Comparison of ENCODE assay signal across 14 cellular contexts in the genomic region with DNA sequence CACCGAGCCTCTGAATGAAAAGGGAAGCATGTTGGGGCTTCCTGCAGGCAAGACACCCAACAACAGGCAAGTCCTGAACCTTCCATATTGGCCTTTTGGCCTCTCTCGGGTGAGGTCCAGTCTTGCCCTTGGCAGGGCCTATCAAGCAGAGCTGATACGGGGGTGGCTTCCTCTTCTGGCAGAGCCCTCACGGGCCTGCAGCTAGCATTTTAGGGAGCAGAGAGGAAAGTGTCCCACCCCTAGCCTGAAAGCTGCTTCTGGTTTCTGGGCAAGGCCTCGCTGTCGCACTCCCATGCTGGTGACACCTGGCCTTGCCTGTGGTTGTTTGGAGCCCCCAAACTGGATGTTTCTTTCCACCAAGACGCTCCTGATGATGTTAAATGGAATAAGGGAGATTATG. TPM values are rescaled to one million over a fixed set of nuclear protein-coding genes. Genes with fewer than 3 reads are reported as not detected.
A peak's percentile ranks its signal among the peaks of the same experiment; 100 is the strongest.
DNase-seq lines count a peak whose midpoint lies in the region; ATAC-seq, FAIRE-seq and TF ChIP-seq lines count a peak whose summit lies in the region.
"Had no signal": no experiment of that assay in that cellular context is flagged by ENCODE, and none has a peak within 500 bp of the region (broad histone marks: within the 10 kb centered on the region; RNA-seq: fewer than 3 reads in every experiment).

No MANE protein-coding gene starts in this region.

- H3K27me3 ChIP-seq in GM06990 (replicated peaks; ENCODE audit: control insufficient read depth, insufficient read depth, low read length) (no peaks in the 10 kb centered on the region), GM12878 (replicated peaks in 1 of 2; ENCODE audit: control insufficient read depth in 2 of 2, insufficient read depth in 2 of 2, low read length in 1 of 2) (no peaks in the 10 kb centered on the region), ascending aorta (no peaks in the 10 kb centered on the region), Caco-2 (replicated peaks; ENCODE audit: control insufficient read depth, insufficient read depth, low read length) (no peaks in the 10 kb centered on the region), gastrocnemius medialis (no peaks in the 10 kb centered on the region)
- H3K27me3 ChIP-seq: pancreas had no signal

- H3K9me3 Mint-ChIP-seq in Caco-2 (ENCODE audit: unreplicated experiment): no peaks in the 10 kb centered on the region
- H3K9me3 Mint-ChIP-seq: activated naive CD8-positive, alpha-beta T cell treated with anti-CD3 and anti-CD28 coated beads, Interleukin-2, amount 50 U/mL, for 24 hours; stimulated activated naive CD8-positive, alpha-beta T cell treated with anti-CD3 and anti-CD28 coated beads, Interleukin-15, amount 100 ng/mL, for 72 hours had no signal

- no peak for TF ChIP-seq EP300 in GM12878 (IDR thresholded peaks at IDR 0.05; ENCODE audit: borderline replicate concordance in 1 of 2, control insufficient read depth in 1 of 2, low read depth in 2 of 2, low read length in 2 of 2)

- H3K4me3 ChIP-seq in GM06990 (replicated peaks; ENCODE audit: low read depth, low read length) (no peak overlapping the region), GM12878 (peak overlapping the region; percentile 62), ascending aorta (no peak overlapping the region), Caco-2 (ENCODE audit: low read depth, low read length) (no peak overlapping the region), gastrocnemius medialis (no peak overlapping the region)
- H3K4me3 ChIP-seq: pancreas had no signal

- H3K27ac ChIP-seq in GM12878 (ENCODE audit: control insufficient read depth, insufficient read depth) (peak overlapping the region; percentile 96), ascending aorta (no peak overlapping the region), gastrocnemius medialis (no peak overlapping the region)

- H3K9me3 ChIP-seq in GM12878 (replicated peaks; ENCODE audit: control insufficient read depth, insufficient read depth, low read length): no peaks in the 10 kb centered on the region; the same call in 2 of the 3 replicates
- no peaks in the 10 kb centered on the region for H3K9me3 ChIP-seq in ascending aorta
- H3K9me3 ChIP-seq in Caco-2: no peaks in the 10 kb centered on the region
- H3K9me3 ChIP-seq in gastrocnemius medialis: no peaks in the 10 kb centered on the region
- H3K9me3 ChIP-seq: pancreas had no signal

- H3K36me3 ChIP-seq in GM06990 (ENCODE audit: control insufficient read depth, insufficient read depth, low read length) (no peaks in the 10 kb centered on the region; the same call in none of the 2 replicates), GM12878 (ENCODE audit: control insufficient read depth in 2 of 2, insufficient read depth in 2 of 2, low read length in 1 of 2) (no peaks in the 10 kb centered on the region), ascending aorta (no peaks in the 10 kb centered on the region), Caco-2 (ENCODE audit: control insufficient read depth, insufficient read depth, low read length) (no peaks in the 10 kb centered on the region), gastrocnemius medialis (no peaks in the 10 kb centered on the region)
- H3K36me3 ChIP-seq: pancreas had no signal

- SMC1A ChIA-PET in GM12878 (lab: Charles Lee; ENCODE audit: uncharacterized antibody, unreplicated experiment): interaction anchor here (0.9 to 8.8 kb wide), 12 partner anchors 9 to 117 kb away, joined by 3 to 91 read pairs (median 6); a partner anchor contains a TSS

- intact Hi-C loops in GM12878 (cut with micrococcal nuclease; ENCODE audit: unreplicated experiment): loop anchor here (1.0 kb wide), 1 partner anchor 37 kb away; no protein-coding TSS in a partner anchor
- intact Hi-C loops in ascending aorta (cut with DNase I): no loop called here
- intact Hi-C loops in Caco-2 (cut with micrococcal nuclease; ENCODE audit: unreplicated experiment): no loop called here
- intact Hi-C loops in gastrocnemius medialis (cut with DNase I; ENCODE audit: low total_unique reads): no loop called here

- peaks cover 13% of the 10 kb centered on the region for H3K4me1 Mint-ChIP-seq in Caco-2 (ENCODE audit: low read depth, unreplicated experiment)

- DNase-seq in GM06990 (ENCODE audit: extremely low read depth, insufficient read length) (peak; percentile 68), GM12878 (ENCODE audit: low read depth, low spot score) (no peak), ascending aorta (ENCODE audit: low spot score in 2 of 2) (no peak), Caco-2 (no peak), gastrocnemius medialis (no peak), NCI-H2171 treated with DMSO at 0.1 percent for 48 hours (lab: John Stamatoyannopoulos, UW) (no peak)
- DNase-seq: activated naive CD8-positive, alpha-beta T cell treated with anti-CD3 and anti-CD28 coated beads, Interleukin-2, amount 50 U/mL, for 24 hours; NCI-H1694; stimulated activated CD4-positive, alpha-beta T cell treated with anti-CD3 and anti-CD28 coated beads, Interleukin-1b, Interleukin-23, amount 100 ng/mL, for 48 hours; stimulated activated naive CD8-positive, alpha-beta T cell treated with anti-CD3 and anti-CD28 coated beads, Interleukin-15, amount 100 ng/mL, for 72 hours; T-helper 9 cell had no signal

- H3K9ac ChIP-seq in GM12878 (ENCODE audit: control insufficient read depth, insufficient read depth, low read length): peak overlapping the region; percentile 81

- H3K4me1 ChIP-seq in GM12878 (ENCODE audit: control insufficient read depth, insufficient read depth, low read length) (peaks cover 49% of the 10 kb centered on the region), ascending aorta (no peaks in the 10 kb centered on the region), Caco-2 (peaks cover 6% of the 10 kb centered on the region; the same call in 1 of the 2 replicates), gastrocnemius medialis (no peaks in the 10 kb centered on the region)
- H3K4me1 ChIP-seq: pancreas had no signal

- FAIRE-seq in GM12878 (lab: Jason Lieb, UNC): no peak
- FAIRE-seq: pancreas had no signal

- RAD21 ChIA-PET in GM12878 (lab: Charles Lee; ENCODE audit: unreplicated experiment): interaction anchor here (0.9 to 6.5 kb wide), 10 partner anchors 8 to 69 kb away, joined by 3 to 75 read pairs (median 17); a partner anchor contains a TSS

- CTCF ChIA-PET in GM12878 (lab: Yijun Ruan, JAX) (interaction anchor here (1.2 to 8.9 kb wide), 9 partner anchors 9 to 207 kb away, joined by 3 to 127 read pairs (median 22); a partner anchor contains a TSS), Caco-2 (lab: Charles Lee) (no interaction called here)

- no peaks in the 10 kb centered on the region for H3K27me3 Mint-ChIP-seq in Caco-2 (ENCODE audit: insufficient read depth, unreplicated experiment)

- H3K4me2 ChIP-seq in GM12878 (ENCODE audit: control insufficient read depth, insufficient read depth): peak overlapping the region; percentile 85

- no peak for TF ChIP-seq RAD21 in GM12878 (IDR thresholded peaks at IDR 0.05; ENCODE audit: insufficient read depth, low read depth, low read length)

- H3K36me3 Mint-ChIP-seq in Caco-2 (ENCODE audit: insufficient read depth, unreplicated experiment): no peaks in the 10 kb centered on the region

- BruUV-seq in GM12878 (replicated peaks; lab: Mats Ljungman, UMichigan) (TSS peak; percentile 79), Caco-2 (replicated peaks; lab: Mats Ljungman, UMichigan) (no TSS peak)

- POLR2A ChIA-PET in GM12878 (lab: Charles Lee) (interaction anchor here (0.5 to 4.3 kb wide), 12 partner anchors 9 to 677 kb away, joined by 3 to 40 read pairs (median 5); a partner anchor contains a TSS), Caco-2 (lab: Charles Lee) (no interaction called here)

- TF ChIP-seq CTCF in GM06990 (IDR thresholded peaks at IDR 0.05; ENCODE audit: insufficient read depth, low read length, poor library complexity, severe bottlenecking): no peak
- no peak for TF ChIP-seq CTCF in GM12878 (IDR thresholded peaks at IDR 0.05 in 2 of 3, conservative IDR thresholded peaks at IDR 0.05 in 1 of 3; ENCODE audit: control insufficient read depth in 2 of 3, extremely low read depth in 1 of 3, insufficient read depth in 1 of 3, low read depth in 3 of 3, low read length in 3 of 3)
- no peak for TF ChIP-seq CTCF in ascending aorta (IDR thresholded peaks at IDR 0.05)
- TF ChIP-seq CTCF in Caco-2 (IDR thresholded peaks at IDR 0.05; ENCODE audit: insufficient read depth in 1 of 2, low read depth in 1 of 2, low read length in 1 of 2, severe bottlenecking in 1 of 2, unreplicated experiment in 1 of 2): no peak
- no peak for TF ChIP-seq CTCF in gastrocnemius medialis (IDR thresholded peaks at IDR 0.05 in 4 of 5, conservative IDR thresholded peaks at IDR 0.05 in 1 of 5)

- H3K79me2 ChIP-seq in GM12878 (ENCODE audit: control insufficient read depth, insufficient read depth, low read length): peaks cover 28% of the 10 kb centered on the region

- no peak overlapping the region for H3K4me3 Mint-ChIP-seq in Caco-2 (ENCODE audit: unreplicated experiment)
- H3K4me3 Mint-ChIP-seq: activated naive CD8-positive, alpha-beta T cell treated with anti-CD3 and anti-CD28 coated beads, Interleukin-2, amount 50 U/mL, for 24 hours; stimulated activated naive CD8-positive, alpha-beta T cell treated with anti-CD3 and anti-CD28 coated beads, Interleukin-15, amount 100 ng/mL, for 72 hours had no signal

- WGBS in GM12878 (ENCODE audit: insufficient coverage, insufficient replicate concordance, low lambda C conversion rate, missing lambda C conversion rate): 18% methylated on average over 7 of the region's 7 CpGs

- H2AFZ ChIP-seq in GM12878 (ENCODE audit: control insufficient read depth, low read depth, low read length): peak overlapping the region; percentile 5

- in situ Hi-C loops in GM12878 (cut with MboI) (loop anchor here (25.0 kb wide), 1 partner anchor 814 kb away; no protein-coding TSS in a partner anchor), gastrocnemius medialis (cut with MboI; ENCODE audit: low sequenced_read_pairs in 4 of 4) (no loop called here)

- no peaks in the 10 kb centered on the region for H4K20me1 ChIP-seq in GM12878 (ENCODE audit: control insufficient read depth, insufficient read depth)

- TF ChIP-seq POLR2A in GM12878 (IDR thresholded peaks at IDR 0.05; ENCODE audit: low read depth, low read length): no peak
- TF ChIP-seq POLR2A in gastrocnemius medialis (IDR thresholded peaks at IDR 0.05): no peak

- no peak overlapping the region for H3K27ac Mint-ChIP-seq in Caco-2 (ENCODE audit: unreplicated experiment)
- H3K27ac Mint-ChIP-seq: activated naive CD8-positive, alpha-beta T cell treated with anti-CD3 and anti-CD28 coated beads, Interleukin-2, amount 50 U/mL, for 24 hours had no signal

- peak; percentile 24 for ATAC-seq in GM19455 (IDR thresholded peaks at IDR 0.05; ENCODE audit: unreplicated experiment)
- peak; percentile 10 for ATAC-seq in HG03095 (IDR thresholded peaks at IDR 0.05; ENCODE audit: unreplicated experiment)
- peak; percentile 20 for ATAC-seq in GM12878
- no peak for ATAC-seq in gastrocnemius medialis

RNA-seq across cellular contexts. Expression of a gene that starts 31.8 kb away (rescaled TPM):
- 537 and 552 TPM in 2 replicates for total RNA-seq in GM12878 (2013; cell fraction: nucleolus; rRNA removed)
- total RNA-seq in GM12878 (2014; rRNA removed) (978 and 1,037 TPM in 2 replicates), GM12878 (2014; rRNA removed; fragmentation: Illumina TruSeq; extraction: Trizol) (431 and 454 TPM in 2 replicates), GM12878 (2021) (510 and 512 TPM in 2 replicates), ascending aorta (112 TPM), Caco-2 (2022) (171 and 183 TPM in 2 replicates), gastrocnemius medialis (10 to 100 TPM; 27.4 to 42.1 (median 29.4) TPM)
- 365 TPM for polyA plus RNA-seq in GM12878 (2011; ENCODE audit: low read depth)
- polyA plus RNA-seq in GM12878 (2011; rRNA removed) (1,085 and 1,212 TPM in 2 replicates), GM12878 (2014; fragmentation: Illumina TruSeq; extraction: Trizol) (738 and 761 TPM in 2 replicates), GM12878 (2014; fragmentation: Nextera tagmentation; extraction: Ambion mirVana) (10 to 100 TPM; 30.2 to 88.2 TPM), GM12878 (2014; rRNA removed) (983 and 1,098 TPM in 2 replicates), GM12878 (2016; fragmentation: Nextera tagmentation; extraction: Ambion mirVana) (100 to 1,000 TPM; 505 to 526 TPM)
- 1,125 and 1,816 TPM in 2 replicates for polyA plus RNA-seq in GM12878 (2011; cell fraction: cytosol; rRNA removed)
- polyA plus RNA-seq in GM12878 (2011; cell fraction: nucleus; rRNA removed): 2,323 and 2,526 TPM in 2 replicates
- polyA plus RNA-seq in GM12878 (2012): 535 and 663 TPM in 2 replicates
- 591 and 663 TPM in 2 replicates for polyA minus RNA-seq in GM12878 (2011; rRNA and poly(A)+ RNA removed)
- 223 and 239 TPM in 2 replicates for polyA minus RNA-seq in GM12878 (2011; cell fraction: cytosol; rRNA and poly(A)+ RNA removed)
- polyA minus RNA-seq in GM12878 (2011; cell fraction: nucleus; rRNA and poly(A)+ RNA removed): 381 and 500 TPM in 2 replicates

Comparison
In these comparisons a context has a peak if more than half of its experiments do, and no peak if none do; other contexts are left out.
1. ATAC-seq: peak in GM19455 (single experiment), HG03095 (single experiment) and GM12878 (single experiment); none in gastrocnemius medialis (0 of 2).